Comparison of ENCODE assay signal across 8 cellular contexts in the genomic region with DNA sequence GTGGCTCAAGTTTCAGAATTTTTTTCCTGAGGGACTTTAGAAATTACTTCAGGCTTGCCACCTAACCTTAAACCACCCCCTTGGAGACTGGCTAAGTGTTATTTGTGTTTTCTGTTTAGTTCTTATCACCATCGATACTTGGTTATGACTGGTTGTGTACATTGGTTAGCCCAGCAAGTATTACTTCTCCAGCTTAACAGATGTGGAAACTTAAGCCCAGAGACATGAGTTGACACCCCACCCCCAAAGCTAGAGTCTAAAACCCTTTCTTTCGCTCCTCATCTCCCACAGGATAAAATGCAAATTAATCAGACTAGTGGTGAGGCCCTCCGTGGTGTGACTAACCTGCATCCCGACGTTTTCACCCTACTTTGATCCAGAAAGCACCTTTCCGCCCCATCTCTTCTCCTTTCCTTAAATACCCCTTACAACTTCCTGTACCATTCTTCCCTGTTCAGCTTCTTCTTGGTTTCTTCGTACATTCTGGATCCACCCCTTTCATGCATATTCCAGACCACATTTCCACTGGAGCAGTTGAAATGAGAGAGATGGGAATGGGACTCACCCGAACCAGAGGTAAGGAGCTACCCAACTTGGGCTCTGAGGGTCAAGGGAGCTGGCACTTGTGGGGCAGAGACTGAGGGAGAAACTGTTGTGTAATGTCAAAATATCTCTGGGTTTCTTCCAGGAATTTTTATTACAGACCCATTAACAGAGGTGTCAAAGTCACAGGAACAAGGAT. TPM values are rescaled to one million over a fixed set of nuclear protein-coding genes. Genes with fewer than 3 reads are reported as not detected.
A peak's percentile ranks its signal among the peaks of the same experiment; 100 is the strongest.
DNase-seq lines count a peak whose midpoint lies in the region; ATAC-seq lines count a peak whose summit lies in the region.

No MANE protein-coding gene starts in this region.

- H3K27me3 ChIP-seq in layer of hippocampus (ENCODE audit: control insufficient read depth, insufficient read depth, low read length) (no peaks in the 10 kb centered on the region), thymus (ENCODE audit: control insufficient read depth, insufficient read depth) (no peaks in the 10 kb centered on the region)

- peaks cover 3% of the 10 kb centered on the region for H3K36me3 ChIP-seq in thymus (ENCODE audit: control insufficient read depth, insufficient read depth)

- peak overlapping the region; percentile 90 for H3K27ac ChIP-seq in layer of hippocampus (ENCODE audit: low read depth, low read length)
- peak overlapping the region; percentile 99 for H3K27ac ChIP-seq in thymus (ENCODE audit: low read depth)

- H3K4me1 ChIP-seq in thymus (ENCODE audit: control insufficient read depth, insufficient read depth, low read length) = peaks cover 19% of the 10 kb centered on the region

- no peaks in the 10 kb centered on the region for H3K9me3 ChIP-seq in thymus (ENCODE audit: control insufficient read depth)

- peaks cover 5 to 12% of the 10 kb centered on the region in 2 donors for H3K36me3 Mint-ChIP-seq in activated naive CD4-positive, alpha-beta T cell treated with anti-CD3 and anti-CD28 coated beads, Interleukin-2, amount 50 U/mL, for 72 hours

- peak overlapping the region; percentile 50 for H3K4me3 ChIP-seq in thymus (ENCODE audit: low read length)

- H3K9me3 Mint-ChIP-seq in activated naive CD4-positive, alpha-beta T cell treated with anti-CD3 and anti-CD28 coated beads, Interleukin-2, amount 50 U/mL, for 72 hours = peaks cover 4 to 6% of the 10 kb centered on the region in 2 donors

- WGBS in thymus = 76% methylated on average over 8 of the region's 8 CpGs

- ATAC-seq in HG03439 (IDR thresholded peaks at IDR 0.05; ENCODE audit: unreplicated experiment) = peak; percentile 12
- peak; percentile 3 to 61 for ATAC-seq in activated naive CD4-positive, alpha-beta T cell treated with anti-CD3 and anti-CD28 coated beads, Interleukin-2, amount 50 U/mL, for 72 hours

- peak overlapping the region; percentile 88 for H3K27ac Mint-ChIP-seq in activated naive CD4-positive, alpha-beta T cell treated with anti-CD3 and anti-CD28 coated beads, Interleukin-2, amount 50 U/mL, for 72 hours

- DNase-seq in stimulated activated CD4-positive, alpha-beta T cell treated with anti-CD3 and anti-CD28 coated beads, Interleukin-4, amount 100 ng/mL, for 24 hours = peak; percentile 27
- DNase-seq in stimulated activated CD4-positive, alpha-beta T cell treated with anti-CD3 and anti-CD28 coated beads, Interleukin-4, amount 100 ng/mL, for 1 hour = no peak
- DNase-seq in activated naive CD4-positive, alpha-beta T cell treated with anti-CD3 and anti-CD28 coated beads, Interleukin-2, amount 50 U/mL, for 72 hours (ENCODE audit: low spot score in 2 of 2) = peak in 1 of 2 donors; percentile 31
- no peak for DNase-seq in iPS-NIHi11 (ENCODE audit: low spot score)
- no peak for DNase-seq in stimulated activated CD8-positive, alpha-beta memory T cell treated with anti-CD3 and anti-CD28 coated beads, Interleukin-4, amount 100 ng/mL, for 48 hours

RNA-seq across cellular contexts. Expression of gene MAP3K2, which starts 0.8 kb away (rescaled TPM):
- total RNA-seq in activated naive CD4-positive, alpha-beta T cell treated with anti-CD3 and anti-CD28 coated beads, Interleukin-2, amount 50 U/mL, for 72 hours = 10 to 100 TPM; 39.5 to 45.7 TPM
- 16.5 TPM for polyA plus RNA-seq in thymus

RNA-seq across cellular contexts. Expression of gene PROC, which starts 29.6 kb away (rescaled TPM):
- not detected for total RNA-seq in activated naive CD4-positive, alpha-beta T cell treated with anti-CD3 and anti-CD28 coated beads, Interleukin-2, amount 50 U/mL, for 72 hours
- polyA plus RNA-seq in thymus = 2.5 TPM
